ENCODE assay signal across 1 cellular context in genomic region chr12:75137896-75138295, GRCh38.
TF ChIP-seq lines count a peak whose summit lies in the region.

No MANE protein-coding gene starts in this region.

TF ChIP-seq in IMR-90, 13 proteins besides CTCF, POLR2A, EP300 and RAD21 (continued from another document):
- no peak for TF ChIP-seq ELK1 (IDR thresholded peaks at IDR 0.05; ENCODE audit: borderline replicate concordance, low read depth, low read length)
TF ChIP-seq in IMR-90: peak in this region for 0.
